ENCODE assay signal across 7 cellular contexts in genomic region chrX:79281775-79282174, GRCh38.
"Had no signal": no experiment of that assay in that cellular context is flagged by ENCODE, and none has a peak within 500 bp of the region (broad histone marks: within the 10 kb centered on the region; RNA-seq: fewer than 3 reads in every experiment).

No MANE protein-coding gene starts in this region.

- H3K4me3 ChIP-seq: GM23248, GM23338, HAP-1 had no signal

- H3K36me3 ChIP-seq: HAP-1 had no signal

- DNase-seq: GM23248, GOT3, H7, H9, HFFc6 had no signal

- H3K9me3 ChIP-seq: HAP-1 had no signal

- H3K27ac ChIP-seq: GM23248 had no signal
